ENCODE assay signal across 30 cellular contexts in the genomic region with DNA sequence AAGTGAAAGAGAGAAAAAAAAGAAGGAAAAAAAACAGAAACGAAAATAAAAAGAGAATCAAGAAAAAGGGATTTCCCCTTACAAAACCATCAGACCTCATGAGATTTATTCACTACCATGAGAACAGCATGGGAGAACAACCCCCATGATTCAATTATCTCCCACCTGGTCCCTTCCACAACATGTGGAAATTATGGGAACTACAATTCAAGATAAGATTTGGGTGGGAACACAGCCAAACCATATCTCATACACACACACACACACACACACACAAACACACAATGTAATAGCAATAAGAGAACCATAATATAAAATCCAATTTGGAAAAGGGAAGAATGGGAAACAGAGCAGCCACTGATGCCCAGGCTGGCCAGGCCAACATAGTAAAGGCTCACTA.
"Had no signal": no experiment of that assay in that cellular context is flagged by ENCODE, and none has a peak within 500 bp of the region (broad histone marks: within the 10 kb centered on the region; RNA-seq: fewer than 3 reads in every experiment).

No MANE protein-coding gene starts in this region.

- H3K4me3 ChIP-seq: Peyer's patch, SJSA1 had no signal

- H3K27ac Mint-ChIP-seq: activated CD8-positive, alpha-beta T cell treated with anti-CD3 and anti-CD28 coated beads for 36 hours; activated naive CD8-positive, alpha-beta T cell treated with anti-CD3 and anti-CD28 coated beads for 36 hours; activated T-cell treated with anti-CD3 and anti-CD28 coated beads, Interleukin-2, amount 50 U/mL, for 72 hours; activated T-helper 17 cell treated with anti-CD3 and anti-CD28 coated beads, Interleukin-2, amount 50 U/mL, for 72 hours had no signal

- H3K27ac ChIP-seq: KMS-11, Peyer's patch, SJSA1, WERI-Rb-1 had no signal

- H3K36me3 ChIP-seq: Peyer's patch, SJSA1, WERI-Rb-1 had no signal

- H3K4me3 Mint-ChIP-seq: activated CD8-positive, alpha-beta T cell treated with anti-CD3 and anti-CD28 coated beads for 36 hours; activated naive CD8-positive, alpha-beta T cell treated with anti-CD3 and anti-CD28 coated beads for 36 hours; activated T-cell treated with anti-CD3 and anti-CD28 coated beads, Interleukin-2, amount 50 U/mL, for 72 hours; activated T-helper 17 cell treated with anti-CD3 and anti-CD28 coated beads, Interleukin-2, amount 50 U/mL, for 72 hours; brain; central memory CD8-positive, alpha-beta T cell had no signal

- H3K9ac ChIP-seq: KMS-11 had no signal

- H3K4me2 ChIP-seq: KMS-11 had no signal

- H3K9me3 ChIP-seq: Peyer's patch, SJSA1 had no signal

- H3K27me3 ChIP-seq: Peyer's patch, SJSA1 had no signal

- H3K4me1 ChIP-seq: Peyer's patch, SJSA1 had no signal

- DNase-seq: activated CD4-positive, alpha-beta T cell treated with anti-CD3 and anti-CD28 coated beads for 1 hour; activated CD4-positive, alpha-beta T cell treated with anti-CD3 and anti-CD28 coated beads for 48 hours; activated CD4-positive, alpha-beta T cell treated with anti-CD3 and anti-CD28 coated beads, Interleukin-2, amount 50 U/mL, for 4 hours; activated CD4-positive, CD25-positive, alpha-beta regulatory T cell; activated CD8-positive, alpha-beta T cell treated with anti-CD3 and anti-CD28 coated beads for 36 hours; activated effector memory CD4-positive, alpha-beta T cell treated with anti-CD3 and anti-CD28 coated beads, Interleukin-2, amount 50 U/mL, for 16 hours; activated naive CD4-positive, alpha-beta T cell; activated naive CD4-positive, alpha-beta T cell treated with anti-CD3 and anti-CD28 coated beads, Interleukin-2, amount 50 U/mL, for 16 hours; activated naive CD8-positive, alpha-beta T cell treated with anti-CD3 and anti-CD28 coated beads for 36 hours; activated T-cell treated with anti-CD3 and anti-CD28 coated beads, Interleukin-2, amount 50 U/mL, for 1 hour; activated T-cell treated with anti-CD3 and anti-CD28 coated beads, Interleukin-2, amount 50 U/mL, for 72 hours; amygdala; NCI-H1092 treated with DMSO at 0.1 percent for 48 hours; NCI-H1417; NCI-H146; NCI-H187; NCI-H2029 treated with DMSO at 0.1 percent for 48 hours; NCI-H526; NCI-H748 treated with DMSO at 0.1 percent for 48 hours; NK-92 treated with Interleukin-12 subunit alpha and Interleukin-12 subunit beta, amount 100 ng/mL, for 24 hours; PC-3; RPMI8226; SHP77 treated with DMSO at 0.1 percent for 48 hours; WERI-Rb-1 had no signal

- H3K36me3 Mint-ChIP-seq: activated naive CD8-positive, alpha-beta T cell treated with anti-CD3 and anti-CD28 coated beads for 36 hours; brain had no signal

- ATAC-seq: activated CD8-positive, alpha-beta T cell treated with anti-CD3 and anti-CD28 coated beads for 36 hours; activated T-cell treated with anti-CD3 and anti-CD28 coated beads, Interleukin-2, amount 50 U/mL, for 72 hours; activated T-helper 17 cell treated with anti-CD3 and anti-CD28 coated beads, Interleukin-2, amount 50 U/mL, for 72 hours; PC-3 had no signal

- H3K27me3 Mint-ChIP-seq: activated CD8-positive, alpha-beta T cell treated with anti-CD3 and anti-CD28 coated beads for 36 hours; activated naive CD8-positive, alpha-beta T cell treated with anti-CD3 and anti-CD28 coated beads for 36 hours; central memory CD8-positive, alpha-beta T cell had no signal

- H3K9me3 Mint-ChIP-seq: activated CD8-positive, alpha-beta T cell treated with anti-CD3 and anti-CD28 coated beads for 36 hours; activated T-helper 17 cell treated with anti-CD3 and anti-CD28 coated beads, Interleukin-2, amount 50 U/mL, for 72 hours; central memory CD8-positive, alpha-beta T cell had no signal

- H3K4me1 Mint-ChIP-seq: central memory CD8-positive, alpha-beta T cell had no signal
